8 cellular contexts compared by ENCODE assay signal in the genomic region with DNA sequence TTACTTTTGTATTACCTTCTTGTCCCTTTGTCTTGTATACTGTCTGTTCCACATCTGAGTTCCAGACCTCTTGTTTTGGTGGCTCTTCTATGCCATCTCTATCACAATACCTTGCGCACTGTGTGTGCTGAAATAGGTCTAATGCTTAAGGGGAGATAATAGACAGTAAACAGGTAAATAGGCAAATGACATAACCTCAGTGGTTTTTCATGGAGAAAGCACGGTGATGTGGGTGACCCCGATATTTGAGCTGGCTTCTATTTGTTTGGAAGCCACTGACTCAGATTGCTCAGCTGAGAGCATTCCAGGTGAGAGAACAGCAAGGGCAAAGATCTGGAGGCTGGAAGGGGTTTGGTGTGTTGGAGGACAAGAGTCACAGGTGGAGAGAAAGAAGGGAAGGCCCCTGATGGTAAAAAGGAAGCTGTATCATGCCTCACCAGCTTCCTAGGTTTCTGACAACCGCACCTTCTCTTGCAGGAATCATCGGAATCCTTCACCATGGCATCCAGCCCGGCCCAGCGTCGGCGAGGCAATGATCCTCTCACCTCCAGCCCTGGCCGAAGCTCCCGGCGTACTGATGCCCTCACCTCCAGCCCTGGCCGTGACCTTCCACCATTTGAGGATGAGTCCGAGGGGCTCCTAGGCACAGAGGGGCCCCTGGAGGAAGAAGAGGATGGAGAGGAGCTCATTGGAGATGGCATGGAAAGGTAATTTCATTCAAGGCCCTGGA. TPM values are rescaled to one million over a fixed set of nuclear protein-coding genes. Genes with fewer than 3 reads are reported as not detected.
DNase-seq lines count a peak whose midpoint lies in the region; ATAC-seq lines count a peak whose summit lies in the region.

No MANE protein-coding gene starts in this region.

- peaks cover 2% of the 10 kb centered on the region for H3K36me3 Mint-ChIP-seq in T-helper 17 cell (ENCODE audit: low read depth)
- peaks cover 22 to 33% of the 10 kb centered on the region in 2 donors for H3K36me3 Mint-ChIP-seq in stimulated activated naive B cell treated with anti-CD40 and anti-IgM and Interleukin-4, amounts not matched to agents 10 μg/mL and 1 μg/mL and 100 μg/mL, for 72 hours

- peak overlapping the region; percentile 91 for H3K27ac Mint-ChIP-seq in T-helper 17 cell
- peak overlapping the region; percentile 95 for H3K27ac Mint-ChIP-seq in stimulated activated naive B cell treated with anti-CD40 and anti-IgM and Interleukin-4, amounts not matched to agents 10 μg/mL and 1 μg/mL and 100 μg/mL, for 72 hours

- whole genome bisulfite sequencing in right cardiac atrium: 62% methylated on average over 14 of the region's 14 CpGs

- H3K9me3 ChIP-seq in T-helper 17 cell (ENCODE audit: control insufficient read depth, low read length, poor library complexity, severe bottlenecking): no peaks in the 10 kb centered on the region
- H3K9me3 ChIP-seq in right cardiac atrium (ENCODE audit: control insufficient read depth, low read length): no peaks in the 10 kb centered on the region

- H3K27ac ChIP-seq in right cardiac atrium (ENCODE audit: low read length): no peak overlapping the region

- DNase-seq in NCI-H2029 treated with DMSO at 0.1 percent for 48 hours (lab: John Stamatoyannopoulos, UW) (peak; percentile 28), NCI-H2029 (lab: John Stamatoyannopoulos, UW) (no peak), T-helper 17 cell (no peak), right cardiac atrium (no peak), activated gamma-delta T cell (lab: John Stamatoyannopoulos, UW) (no peak), NCI-H226 (no peak)
- DNase-seq in stimulated activated naive B cell treated with anti-CD40 and anti-IgM and Interleukin-4, amounts not matched to agents 10 μg/mL and 1 μg/mL and 100 μg/mL, for 72 hours: no peak
- DNase-seq in stimulated activated CD4-positive, alpha-beta T cell treated with anti-CD3 and anti-CD28 coated beads, Interleukin-2, amount 100 ng/mL, for 24 hours: no peak

- intact Hi-C loops in right cardiac atrium (cut with DNase I): no loop called here

- ATAC-seq in T-helper 17 cell (no peak), right cardiac atrium (no peak)
- no peak for ATAC-seq in stimulated activated naive B cell treated with anti-CD40 and anti-IgM and Interleukin-4, amounts not matched to agents 10 μg/mL and 1 μg/mL and 100 μg/mL, for 72 hours (replicated peaks)

- H3K4me3 Mint-ChIP-seq in T-helper 17 cell: peak overlapping the region; percentile 92
- H3K4me3 Mint-ChIP-seq in stimulated activated naive B cell treated with anti-CD40 and anti-IgM and Interleukin-4, amounts not matched to agents 10 μg/mL and 1 μg/mL and 100 μg/mL, for 72 hours: peak overlapping the region; percentile 90 to 94

- no peaks in the 10 kb centered on the region for H3K27me3 ChIP-seq in right cardiac atrium (ENCODE audit: control insufficient read depth, insufficient read depth)

- H3K4me1 ChIP-seq in right cardiac atrium (ENCODE audit: control insufficient read depth, insufficient read depth, low read length): no peaks in the 10 kb centered on the region

- H3K4me3 ChIP-seq in right cardiac atrium (ENCODE audit: low read length): peak overlapping the region; percentile 74

- H3K9me3 Mint-ChIP-seq in stimulated activated naive B cell treated with anti-CD40 and anti-IgM and Interleukin-4, amounts not matched to agents 10 μg/mL and 1 μg/mL and 100 μg/mL, for 72 hours: no peaks in the 10 kb centered on the region

- no peaks in the 10 kb centered on the region for H3K27me3 Mint-ChIP-seq in T-helper 17 cell
- H3K27me3 Mint-ChIP-seq in stimulated activated naive B cell treated with anti-CD40 and anti-IgM and Interleukin-4, amounts not matched to agents 10 μg/mL and 1 μg/mL and 100 μg/mL, for 72 hours: no peaks in the 10 kb centered on the region

- peaks cover 20% of the 10 kb centered on the region for H3K4me1 Mint-ChIP-seq in T-helper 17 cell
- peaks cover 19 to 34% of the 10 kb centered on the region in 2 donors for H3K4me1 Mint-ChIP-seq in stimulated activated naive B cell treated with anti-CD40 and anti-IgM and Interleukin-4, amounts not matched to agents 10 μg/mL and 1 μg/mL and 100 μg/mL, for 72 hours

RNA-seq across cellular contexts. Expression of a gene that starts 0.8 kb away (rescaled TPM):
- 10 to 100 TPM in 1 of 2 donors, 1 to 10 TPM in 1; 8.6 to 11.6 TPM for total RNA-seq in T-helper 17 cell
- total RNA-seq in right cardiac atrium: 1 to 10 TPM; 4.0 to 7.9 (median 6.1) TPM
- 3.2 TPM for polyA plus RNA-seq in right cardiac atrium

RNA-seq across cellular contexts. Expression of a gene that starts 8.5 kb away (rescaled TPM):
- total RNA-seq in T-helper 17 cell: 10 to 100 TPM; 12.5 to 16.6 TPM
- total RNA-seq in right cardiac atrium: 10 to 100 TPM; 18.5 to 23.7 (median 20.1) TPM
- polyA plus RNA-seq in right cardiac atrium: 17.9 TPM

RNA-seq across cellular contexts. Expression of a gene that starts 30.0 kb away (rescaled TPM):
- 1 to 10 TPM; 4.8 to 5.5 TPM for total RNA-seq in T-helper 17 cell
- total RNA-seq in right cardiac atrium: 1 to 10 TPM; 1.5 to 3.0 (median 2.1) TPM
- 2.0 TPM for polyA plus RNA-seq in right cardiac atrium
